In genomic region chrX:40663880-40664630, GRCh38 we compare ENCODE assay signal across 9 cellular contexts. TPM values are rescaled to one million over a fixed set of nuclear protein-coding genes. Genes with fewer than 3 reads are reported as not detected.
DNase-seq lines count a peak whose midpoint lies in the region; ATAC-seq and TF ChIP-seq lines count a peak whose summit lies in the region.
"Had no signal": no experiment of that assay in that cellular context is flagged by ENCODE, and none has a peak within 500 bp of the region (broad histone marks: within the 10 kb centered on the region; RNA-seq: fewer than 3 reads in every experiment).

No MANE protein-coding gene starts in this region.

- peaks cover 0 to 55% (median 4%) of the 10 kb centered on the region in 3 experiments for H3K36me3 ChIP-seq in naive thymus-derived CD4-positive, alpha-beta T cell (ENCODE audit: control insufficient read depth in 2 of 3, insufficient read depth in 3 of 3, low read length in 3 of 3)
- no peaks in the 10 kb centered on the region for H3K36me3 ChIP-seq in uterus

- peaks cover 14 to 19% of the 10 kb centered on the region in 2 donors for H3K4me1 Mint-ChIP-seq in effector memory CD8-positive, alpha-beta T cell (ENCODE audit: low read depth in 2 of 2)
- H3K4me1 Mint-ChIP-seq in naive thymus-derived CD4-positive, alpha-beta T cell = peaks cover 0 to 11% (median 0%) of the 10 kb centered on the region in 7 donors

- ATAC-seq in effector memory CD8-positive, alpha-beta T cell (replicated peaks) = no peak
- ATAC-seq in naive thymus-derived CD4-positive, alpha-beta T cell = no peak
- ATAC-seq in GM18858 (IDR thresholded peaks at IDR 0.05; ENCODE audit: unreplicated experiment) (no peak), GM19035 (IDR thresholded peaks at IDR 0.05; ENCODE audit: unreplicated experiment) (no peak)

- POLR2A ChIA-PET in naive thymus-derived CD4-positive, alpha-beta T cell (lab: Charles Lee) = no interaction called here

- H3K27me3 Mint-ChIP-seq in effector memory CD8-positive, alpha-beta T cell = no peaks in the 10 kb centered on the region
- no peaks in the 10 kb centered on the region for H3K27me3 Mint-ChIP-seq in naive thymus-derived CD4-positive, alpha-beta T cell

- H3K27ac Mint-ChIP-seq in effector memory CD8-positive, alpha-beta T cell = peak overlapping the region; percentile 83 to 89
- H3K27ac Mint-ChIP-seq in naive thymus-derived CD4-positive, alpha-beta T cell = peak overlapping the region in 3 of 9 donors; percentile 41 to 72 (median 53)

- peaks cover 0 to 11% of the 10 kb centered on the region in 2 donors for H3K4me1 ChIP-seq in naive thymus-derived CD4-positive, alpha-beta T cell (ENCODE audit: control insufficient read depth in 2 of 2, insufficient read depth in 2 of 2, low read length in 2 of 2)
- H3K4me1 ChIP-seq in uterus = no peaks in the 10 kb centered on the region

- H3K9me3 Mint-ChIP-seq in effector memory CD8-positive, alpha-beta T cell = no peaks in the 10 kb centered on the region
- H3K9me3 Mint-ChIP-seq in naive thymus-derived CD4-positive, alpha-beta T cell = no peaks in the 10 kb centered on the region

- H3K4me3 ChIP-seq in naive thymus-derived CD4-positive, alpha-beta T cell (ENCODE audit: low read length) = no peak overlapping the region
- H3K4me3 ChIP-seq in uterus = no peak overlapping the region

- no peaks in the 10 kb centered on the region for H3K27me3 ChIP-seq in naive thymus-derived CD4-positive, alpha-beta T cell (ENCODE audit: control insufficient read depth in 2 of 2, insufficient read depth in 2 of 2, low read length in 2 of 2)
- peaks cover 0 to 2% of the 10 kb centered on the region in 2 donors for H3K27me3 ChIP-seq in uterus

- peak overlapping the region in 1 of 2 donors; percentile 38 for H3K4me3 Mint-ChIP-seq in effector memory CD8-positive, alpha-beta T cell
- H3K4me3 Mint-ChIP-seq in naive thymus-derived CD4-positive, alpha-beta T cell = no peak overlapping the region

- H3K36me3 Mint-ChIP-seq in effector memory CD8-positive, alpha-beta T cell (ENCODE audit: insufficient read depth) = peaks cover 57% of the 10 kb centered on the region
- peaks cover 0 to 64% (median 18%) of the 10 kb centered on the region in 5 donors for H3K36me3 Mint-ChIP-seq in naive thymus-derived CD4-positive, alpha-beta T cell

- TF ChIP-seq CTCF in C4-2B (conservative IDR thresholded peaks at IDR 0.05) (peak; percentile 41), LNCAP (IDR thresholded peaks at IDR 0.05) (peak; percentile 42), uterus (IDR thresholded peaks at IDR 0.05) (no peak)

- intact Hi-C loops in naive thymus-derived CD4-positive, alpha-beta T cell (cut with micrococcal nuclease) = no loop called here
- intact Hi-C loops in uterus (cut with DNase I; ENCODE audit: low total_unique reads) = no loop called here

- CTCF ChIA-PET in naive thymus-derived CD4-positive, alpha-beta T cell (lab: Charles Lee) = interaction anchor here (0.6 to 1.2 kb wide), 2 partner anchors 10 to 12 kb away, joined by 3 read pairs; no protein-coding TSS in a partner anchor

- no peak for TF ChIP-seq POLR2A in uterus (IDR thresholded peaks at IDR 0.05)

- H3K9me3 ChIP-seq in naive thymus-derived CD4-positive, alpha-beta T cell (ENCODE audit: control insufficient read depth in 2 of 3, low read length in 3 of 3) = no peaks in the 10 kb centered on the region
- no peaks in the 10 kb centered on the region for H3K9me3 ChIP-seq in uterus

- no peak overlapping the region; the same call in 1 of the 2 replicates for H3K27ac ChIP-seq in C4-2B
- H3K27ac ChIP-seq in naive thymus-derived CD4-positive, alpha-beta T cell (ENCODE audit: low read depth, low read length) = peak overlapping the region; percentile 1
- no peak overlapping the region for H3K27ac ChIP-seq in uterus

- DNase-seq in effector memory CD8-positive, alpha-beta T cell = no peak
- no peak for DNase-seq in naive thymus-derived CD4-positive, alpha-beta T cell
- DNase-seq in glomerular visceral epithelial cell (ENCODE audit: extremely low spot score) (no peak), uterus (no peak)
- DNase-seq: KG1 had no signal

RNA-seq across cellular contexts. Expression of gene CXorf38, which starts 16.7 kb away (rescaled TPM):
- 10 to 100 TPM; 15.0 to 25.4 (median 22.2) TPM for total RNA-seq in naive thymus-derived CD4-positive, alpha-beta T cell
- polyA plus RNA-seq in naive thymus-derived CD4-positive, alpha-beta T cell = 10 to 100 TPM; 34.7 to 34.8 TPM
- 10 to 100 TPM in 3 of 4 donors, 1 to 10 TPM in 1; 3.6 to 29.1 (median 21.7) TPM for total RNA-seq in uterus

RNA-seq across cellular contexts. Expression of gene MPC1L, which starts 40.8 kb away (rescaled TPM):
- not detected for total RNA-seq in naive thymus-derived CD4-positive, alpha-beta T cell
- polyA plus RNA-seq in naive thymus-derived CD4-positive, alpha-beta T cell = not detected
- not detected for total RNA-seq in uterus

Comparison
In these comparisons a context has a peak if more than half of its experiments do, and no peak if none do; other contexts are left out.
1. CTCF ChIP-seq: peak in C4-2B (single experiment) and LNCAP (single experiment); none in uterus (0 of 4).